Comparison of ENCODE assay signal across 22 cellular contexts in the genomic region with DNA sequence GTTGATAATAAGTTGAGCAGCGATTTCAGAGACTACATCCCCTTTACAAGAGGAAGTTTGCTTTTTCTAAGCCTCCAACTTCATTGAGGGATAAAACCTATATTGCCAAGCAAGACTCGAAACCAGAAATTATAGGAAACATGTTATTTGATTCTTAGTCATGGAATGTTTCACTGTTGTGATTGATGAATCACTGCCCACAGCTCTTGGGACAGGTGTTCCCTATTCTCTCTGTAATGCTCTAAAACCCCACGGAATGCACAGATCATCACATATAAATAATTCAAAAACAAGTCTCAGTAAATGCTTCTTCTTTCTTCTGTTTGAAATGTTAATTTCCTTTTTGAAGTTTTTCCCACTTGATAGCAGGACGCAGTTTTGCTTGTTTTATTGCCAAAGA.
DNase-seq lines count a peak whose midpoint lies in the region; ATAC-seq and TF ChIP-seq lines count a peak whose summit lies in the region.
"Had no signal": no experiment of that assay in that cellular context is flagged by ENCODE, and none has a peak within 500 bp of the region (broad histone marks: within the 10 kb centered on the region; RNA-seq: fewer than 3 reads in every experiment).

No MANE protein-coding gene starts in this region.

- H3K9me3 Mint-ChIP-seq in endothelial cell (ENCODE audit: unreplicated experiment), result no peaks in the 10 kb centered on the region
- H3K9me3 Mint-ChIP-seq: brain, type B pancreatic cell had no signal

- no peaks in the 10 kb centered on the region for H3K36me3 ChIP-seq in skeletal muscle satellite cell (ENCODE audit: insufficient read depth, low read length)
- H3K36me3 ChIP-seq in mucosa of descending colon (ENCODE audit: low read depth), result no peaks in the 10 kb centered on the region

- H3K4me1 ChIP-seq in skeletal muscle satellite cell (ENCODE audit: control insufficient read depth, insufficient read depth, low read length) (peaks cover 27% of the 10 kb centered on the region), mucosa of descending colon (ENCODE audit: low read depth) (no peaks in the 10 kb centered on the region)

- H3K27ac Mint-ChIP-seq in endothelial cell (ENCODE audit: unreplicated experiment), result no peak overlapping the region
- H3K27ac Mint-ChIP-seq: activated naive CD4-positive, alpha-beta T cell treated with anti-CD3 and anti-CD28 coated beads for 36 hours; brain; CD14-positive monocyte; IgD-negative memory B cell; type B pancreatic cell had no signal

- peak overlapping the region; percentile 68 for H3K4me2 ChIP-seq in skeletal muscle satellite cell (ENCODE audit: low read length)

- no peaks in the 10 kb centered on the region for H3K36me3 Mint-ChIP-seq in endothelial cell (ENCODE audit: low read depth, unreplicated experiment)
- H3K36me3 Mint-ChIP-seq: brain, CD14-positive monocyte, IgD-negative memory B cell, type B pancreatic cell had no signal

- intact Hi-C loops in dorsolateral prefrontal cortex (cut with DNase I) (no loop called here), mucosa of descending colon (cut with DNase I, micrococcal nuclease) (no loop called here)

- no peaks in the 10 kb centered on the region for H3K4me1 Mint-ChIP-seq in endothelial cell (ENCODE audit: unreplicated experiment)
- H3K4me1 Mint-ChIP-seq: CD14-positive monocyte, IgD-negative memory B cell had no signal

- TF ChIP-seq CTCF in fibroblast of mammary gland (conservative IDR thresholded peaks at IDR 0.05; ENCODE audit: control insufficient read depth, insufficient read depth, low read depth, low read length) (no peak), dorsolateral prefrontal cortex (IDR thresholded peaks at IDR 0.05 in 54 of 56, conservative IDR thresholded peaks at IDR 0.05 in 2 of 56; ENCODE audit: low read depth in 1 of 56, partially characterized antibody in 56 of 56) (no peak), endothelial cell (IDR thresholded peaks at IDR 0.05; ENCODE audit: unreplicated experiment) (no peak), mucosa of descending colon (IDR thresholded peaks at IDR 0.05) (no peak)

- H3K27me3 Mint-ChIP-seq in endothelial cell (ENCODE audit: unreplicated experiment), result no peaks in the 10 kb centered on the region
- H3K27me3 Mint-ChIP-seq: IgD-negative memory B cell had no signal

- H3K9ac ChIP-seq in skeletal muscle satellite cell (ENCODE audit: low read depth, low read length), result peak overlapping the region; percentile 6

- H3K27me3 ChIP-seq in skeletal muscle satellite cell (ENCODE audit: control insufficient read depth, insufficient read depth, low read length), result no peaks in the 10 kb centered on the region
- H3K27me3 ChIP-seq in dorsolateral prefrontal cortex, result peaks cover 0 to 8% (median 0%) of the 10 kb centered on the region in 45 donors

- ATAC-seq in mucosa of descending colon, result no peak
- ATAC-seq: esophagus mucosa; SK-N-SH treated with all-trans-retinoic acid at 6 μM for 48 hours; stimulated activated naive CD8-positive, alpha-beta T cell treated with anti-CD3 and anti-CD28 coated beads, Interleukin-15, Interleukin-2, amounts not matched to agents 100 U/mL and 50 U/mL, for 24 hours had no signal

- no peak overlapping the region for H3K4me3 ChIP-seq in fibroblast of mammary gland (ENCODE audit: control insufficient read depth, low read depth, low read length)
- no peak overlapping the region for H3K4me3 ChIP-seq in skeletal muscle satellite cell (ENCODE audit: low read length)
- H3K4me3 ChIP-seq in dorsolateral prefrontal cortex, result no peak overlapping the region
- no peak overlapping the region for H3K4me3 ChIP-seq in mucosa of descending colon

- H3K9me3 ChIP-seq in skeletal muscle satellite cell (replicated peaks; ENCODE audit: low read length) (no peaks in the 10 kb centered on the region), mucosa of descending colon (peaks cover 50% of the 10 kb centered on the region)

- DNase-seq in HPDE6-E6E7 (ENCODE audit: extremely low spot score) (peak; percentile 38), SW480 (ENCODE audit: low spot score) (peak; percentile 16), fibroblast of mammary gland (ENCODE audit: low read depth) (peak; percentile 57), dorsolateral prefrontal cortex (no peak), endothelial cell (ENCODE audit: low spot score) (no peak), mucosa of descending colon (no peak), GF-D8 (lab: John Stamatoyannopoulos, UW) (no peak)
- DNase-seq: activated CD4-positive, alpha-beta T cell treated with anti-CD3 and anti-CD28 coated beads, Interleukin-2, amount 50 U/mL, for 4 hours; activated naive CD4-positive, alpha-beta T cell treated with anti-CD3 and anti-CD28 coated beads for 36 hours; dermis blood vessel endothelial cell; NCI-H1048; NCI-H2081 treated with DMSO at 0.1 percent for 48 hours; NCI-H526; stimulated activated naive CD8-positive, alpha-beta T cell treated with anti-CD3 and anti-CD28 coated beads, Interleukin-15, Interleukin-2, amounts not matched to agents 100 U/mL and 50 U/mL, for 24 hours had no signal

- no peak overlapping the region for H3K27ac ChIP-seq in dorsolateral prefrontal cortex

- H3K4me3 Mint-ChIP-seq in endothelial cell (ENCODE audit: unreplicated experiment), result no peak overlapping the region
- H3K4me3 Mint-ChIP-seq: activated naive CD4-positive, alpha-beta T cell treated with anti-CD3 and anti-CD28 coated beads for 36 hours; brain; CD14-positive monocyte; IgD-negative memory B cell; neural crest cell; type B pancreatic cell had no signal

Comparison
In these comparisons a context has a peak if more than half of its experiments do, and no peak if none do; other contexts are left out.
1. DNase-seq: peak in HPDE6-E6E7 (single experiment), SW480 (single experiment) and fibroblast of mammary gland (single experiment); none in dorsolateral prefrontal cortex (0 of 10), endothelial cell (single experiment), mucosa of descending colon (0 of 3) and GF-D8 (single experiment).